13 cellular contexts compared by ENCODE assay signal in the genomic region with DNA sequence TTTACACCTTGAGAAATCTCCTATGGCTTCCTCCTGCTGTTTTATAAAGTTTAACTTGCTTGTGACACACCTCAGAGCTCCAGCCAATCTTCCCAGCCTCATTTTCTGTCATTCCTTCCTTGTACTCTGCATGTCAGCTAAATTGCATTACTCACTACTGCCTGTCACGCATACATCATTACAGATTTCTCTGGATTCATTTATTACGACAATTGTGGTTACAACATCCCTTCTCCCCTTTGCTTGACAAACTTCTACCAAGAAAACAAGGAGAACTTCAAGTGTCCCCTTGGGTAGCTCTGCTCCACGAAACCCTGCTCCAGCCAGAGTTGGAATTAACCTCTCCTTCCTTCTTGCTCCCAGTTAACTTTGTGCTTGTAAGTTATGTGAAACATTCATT. TPM values are rescaled to one million over a fixed set of nuclear protein-coding genes. Genes with fewer than 3 reads are reported as not detected.
DNase-seq lines count a peak whose midpoint lies in the region; ATAC-seq and TF ChIP-seq lines count a peak whose summit lies in the region.
"Had no signal": no experiment of that assay in that cellular context is flagged by ENCODE, and none has a peak within 500 bp of the region (broad histone marks: within the 10 kb centered on the region; RNA-seq: fewer than 3 reads in every experiment).

No MANE protein-coding gene starts in this region.

- no peaks in the 10 kb centered on the region for H3K27me3 Mint-ChIP-seq in activated CD4-positive, alpha-beta memory T cell treated with anti-CD3 and anti-CD28 coated beads for 36 hours
- no peaks in the 10 kb centered on the region for H3K27me3 Mint-ChIP-seq in activated CD4-positive, alpha-beta memory T cell treated with anti-CD3 and anti-CD28 coated beads, Interleukin-2, amount 10 ng/mL, durations not matched to agents 7 days and 5 days

- peak overlapping the region; percentile 20 for H3K27ac Mint-ChIP-seq in activated CD4-positive, alpha-beta memory T cell treated with anti-CD3 and anti-CD28 coated beads for 36 hours
- H3K27ac Mint-ChIP-seq in activated CD4-positive, alpha-beta memory T cell treated with anti-CD3 and anti-CD28 coated beads, Interleukin-2, amount 10 ng/mL, durations not matched to agents 7 days and 5 days: no peak overlapping the region
- H3K27ac Mint-ChIP-seq in stimulated activated effector memory CD8-positive, alpha-beta T cell treated with anti-CD3 and anti-CD28 coated beads, Interleukin-12 subunit alpha, Interleukin-12 subunit beta, amount 100 ng/mL, for 72 hours: peak overlapping the region; percentile 56
- H3K27ac Mint-ChIP-seq: activated T-helper 1 cell treated with anti-CD3 and anti-CD28 coated beads, Interleukin-12 subunit alpha, Interleukin-12 subunit beta, Interleukin-2, Interleukin-4 antibody, amounts not matched to agents 30 ng/mL and 10 ng/mL and 1 ng/mL, durations not matched to agents 14 hours and 24 hours and 36 hours had no signal

- no peak overlapping the region for H3K4me3 Mint-ChIP-seq in activated CD4-positive, alpha-beta memory T cell treated with anti-CD3 and anti-CD28 coated beads for 36 hours
- no peak overlapping the region for H3K4me3 Mint-ChIP-seq in activated CD4-positive, alpha-beta memory T cell treated with anti-CD3 and anti-CD28 coated beads, Interleukin-2, amount 10 ng/mL, durations not matched to agents 7 days and 5 days
- H3K4me3 Mint-ChIP-seq in stimulated activated effector memory CD8-positive, alpha-beta T cell treated with anti-CD3 and anti-CD28 coated beads, Interleukin-12 subunit alpha, Interleukin-12 subunit beta, amount 100 ng/mL, for 72 hours: no peak overlapping the region
- H3K4me3 Mint-ChIP-seq: activated T-helper 1 cell treated with anti-CD3 and anti-CD28 coated beads, Interleukin-12 subunit alpha, Interleukin-12 subunit beta, Interleukin-2, Interleukin-4 antibody, amounts not matched to agents 30 ng/mL and 10 ng/mL and 1 ng/mL, durations not matched to agents 14 hours and 24 hours and 36 hours had no signal

- no peak for TF ChIP-seq CTCF in fibroblast of villous mesenchyme (IDR thresholded peaks at IDR 0.05; ENCODE audit: insufficient read depth, low read depth, low read length)

- DNase-seq in activated CD4-positive, alpha-beta memory T cell treated with anti-CD3 and anti-CD28 coated beads for 36 hours: no peak
- no peak for DNase-seq in activated CD4-positive, alpha-beta memory T cell treated with anti-CD3 and anti-CD28 coated beads, Interleukin-2, amount 10 ng/mL, durations not matched to agents 7 days and 5 days
- DNase-seq in SIG-M5 treated with dmso at 0.1 percent for 504 hours (lab: John Stamatoyannopoulos, UW; ENCODE audit: unreplicated experiment) (peak; percentile 82), fibroblast of villous mesenchyme (ENCODE audit: low read depth) (peak; percentile 31), OCI-M1 (lab: John Stamatoyannopoulos, UW) (no peak), NCI-H2227 (lab: John Stamatoyannopoulos, UW; ENCODE audit: unreplicated experiment) (no peak)
- DNase-seq in stimulated activated effector memory CD8-positive, alpha-beta T cell treated with anti-CD3 and anti-CD28 coated beads, Interleukin-12 subunit alpha, Interleukin-12 subunit beta, amount 100 ng/mL, for 72 hours (ENCODE audit: low spot score in 2 of 2): no peak
- DNase-seq: MM.1S, SHP77 had no signal

- peaks cover 87% of the 10 kb centered on the region for H3K4me1 Mint-ChIP-seq in activated CD4-positive, alpha-beta memory T cell treated with anti-CD3 and anti-CD28 coated beads for 36 hours (ENCODE audit: low read depth)
- peaks cover 84% of the 10 kb centered on the region for H3K4me1 Mint-ChIP-seq in activated CD4-positive, alpha-beta memory T cell treated with anti-CD3 and anti-CD28 coated beads, Interleukin-2, amount 10 ng/mL, durations not matched to agents 7 days and 5 days
- peaks cover 91% of the 10 kb centered on the region for H3K4me1 Mint-ChIP-seq in stimulated activated effector memory CD8-positive, alpha-beta T cell treated with anti-CD3 and anti-CD28 coated beads, Interleukin-12 subunit alpha, Interleukin-12 subunit beta, amount 100 ng/mL, for 72 hours

- no peak for ATAC-seq in stimulated activated effector memory CD8-positive, alpha-beta T cell treated with anti-CD3 and anti-CD28 coated beads, Interleukin-12 subunit alpha, Interleukin-12 subunit beta, amount 100 ng/mL, for 72 hours
- ATAC-seq in HG02642 (IDR thresholded peaks at IDR 0.05; ENCODE audit: poor library complexity, unreplicated experiment): no peak

- CTCF ChIA-PET in activated CD4-positive, alpha-beta memory T cell treated with anti-CD3 and anti-CD28 coated beads for 36 hours (lab: Charles Lee): interaction anchor here (0.8 to 1.8 kb wide), 7 partner anchors 10 to 156 kb away, joined by 3 to 12 read pairs (median 5); no protein-coding TSS in a partner anchor
- CTCF ChIA-PET in activated CD4-positive, alpha-beta memory T cell treated with anti-CD3 and anti-CD28 coated beads, Interleukin-2, amount 10 ng/mL, durations not matched to agents 7 days and 5 days (lab: Charles Lee): interaction anchor here (0.7 to 1.4 kb wide), 3 partner anchors 14 to 145 kb away, joined by 3 to 4 read pairs (median 3); no protein-coding TSS in a partner anchor

- H3K9me3 Mint-ChIP-seq in activated CD4-positive, alpha-beta memory T cell treated with anti-CD3 and anti-CD28 coated beads for 36 hours: no peaks in the 10 kb centered on the region
- no peaks in the 10 kb centered on the region for H3K9me3 Mint-ChIP-seq in activated CD4-positive, alpha-beta memory T cell treated with anti-CD3 and anti-CD28 coated beads, Interleukin-2, amount 10 ng/mL, durations not matched to agents 7 days and 5 days
- no peaks in the 10 kb centered on the region for H3K9me3 Mint-ChIP-seq in stimulated activated effector memory CD8-positive, alpha-beta T cell treated with anti-CD3 and anti-CD28 coated beads, Interleukin-12 subunit alpha, Interleukin-12 subunit beta, amount 100 ng/mL, for 72 hours
- H3K9me3 Mint-ChIP-seq: activated T-helper 1 cell treated with anti-CD3 and anti-CD28 coated beads, Interleukin-12 subunit alpha, Interleukin-12 subunit beta, Interleukin-2, Interleukin-4 antibody, amounts not matched to agents 30 ng/mL and 10 ng/mL and 1 ng/mL, durations not matched to agents 14 hours and 24 hours and 36 hours had no signal

- intact Hi-C loops in activated CD4-positive, alpha-beta memory T cell treated with anti-CD3 and anti-CD28 coated beads for 36 hours (cut with micrococcal nuclease): no loop called here

- peaks cover 8% of the 10 kb centered on the region for H3K36me3 Mint-ChIP-seq in activated CD4-positive, alpha-beta memory T cell treated with anti-CD3 and anti-CD28 coated beads for 36 hours
- peaks cover 36% of the 10 kb centered on the region for H3K36me3 Mint-ChIP-seq in activated CD4-positive, alpha-beta memory T cell treated with anti-CD3 and anti-CD28 coated beads, Interleukin-2, amount 10 ng/mL, durations not matched to agents 7 days and 5 days (ENCODE audit: low read depth)
- H3K36me3 Mint-ChIP-seq in stimulated activated effector memory CD8-positive, alpha-beta T cell treated with anti-CD3 and anti-CD28 coated beads, Interleukin-12 subunit alpha, Interleukin-12 subunit beta, amount 100 ng/mL, for 72 hours: peaks cover 48% of the 10 kb centered on the region

- H3K4me3 ChIP-seq in fibroblast of villous mesenchyme (ENCODE audit: low read depth, low read length): no peak overlapping the region
- H3K4me3 ChIP-seq: esophagus muscularis mucosa had no signal

- POLR2A ChIA-PET in activated CD4-positive, alpha-beta memory T cell treated with anti-CD3 and anti-CD28 coated beads for 36 hours (lab: Charles Lee): interaction anchor here (0.8 to 1.4 kb wide), 3 partner anchors 8 to 16 kb away, joined by 3 to 4 read pairs (median 4); no protein-coding TSS in a partner anchor
- POLR2A ChIA-PET in activated CD4-positive, alpha-beta memory T cell treated with anti-CD3 and anti-CD28 coated beads, Interleukin-2, amount 10 ng/mL, durations not matched to agents 7 days and 5 days (lab: Charles Lee): interaction anchor here (0.6 to 21.6 kb wide), 7 partner anchors 8 to 101 kb away, joined by 3 to 393 read pairs (median 3); partner anchors contain the start of genes GPR183 and UBAC2

RNA-seq across cellular contexts. Expression of gene GPR18, which starts 22.0 kb away (rescaled TPM):
- 1 to 10 TPM; 2.4 to 2.8 TPM for total RNA-seq in activated CD4-positive, alpha-beta memory T cell treated with anti-CD3 and anti-CD28 coated beads for 36 hours
- total RNA-seq in activated CD4-positive, alpha-beta memory T cell treated with anti-CD3 and anti-CD28 coated beads, Interleukin-2, amount 10 ng/mL, durations not matched to agents 7 days and 5 days: 10 to 100 TPM; 10.3 to 10.4 TPM
- total RNA-seq in fibroblast of villous mesenchyme: not detected in 2 replicates
- total RNA-seq: esophagus muscularis mucosa, myocyte had no signal

RNA-seq across cellular contexts. Expression of gene GPR183, which starts 27.0 kb away (rescaled TPM):
- total RNA-seq in activated CD4-positive, alpha-beta memory T cell treated with anti-CD3 and anti-CD28 coated beads for 36 hours: 10 to 100 TPM; 46.4 to 47.1 TPM
- total RNA-seq in activated CD4-positive, alpha-beta memory T cell treated with anti-CD3 and anti-CD28 coated beads, Interleukin-2, amount 10 ng/mL, durations not matched to agents 7 days and 5 days: 10 to 100 TPM; 43.7 to 46.2 TPM
- total RNA-seq in fibroblast of villous mesenchyme: 0.86 and 4.5 TPM in 2 replicates

Comparison
In these comparisons a context has a peak if more than half of its experiments do, and no peak if none do; other contexts are left out.
1. DNase-seq: peak in SIG-M5 treated with dmso at 0.1 percent for 504 hours (single experiment) and fibroblast of villous mesenchyme (single experiment); none in activated CD4-positive, alpha-beta memory T cell treated with anti-CD3 and anti-CD28 coated beads for 36 hours (single experiment), activated CD4-positive, alpha-beta memory T cell treated with anti-CD3 and anti-CD28 coated beads, Interleukin-2, amount 10 ng/mL, durations not matched to agents 7 days and 5 days (single experiment), stimulated activated effector memory CD8-positive, alpha-beta T cell treated with anti-CD3 and anti-CD28 coated beads, Interleukin-12 subunit alpha, Interleukin-12 subunit beta, amount 100 ng/mL, for 72 hours (0 of 2), OCI-M1 (single experiment) and NCI-H2227 (single experiment).